ENCODE assay signal across 22 cellular contexts in the genomic region with DNA sequence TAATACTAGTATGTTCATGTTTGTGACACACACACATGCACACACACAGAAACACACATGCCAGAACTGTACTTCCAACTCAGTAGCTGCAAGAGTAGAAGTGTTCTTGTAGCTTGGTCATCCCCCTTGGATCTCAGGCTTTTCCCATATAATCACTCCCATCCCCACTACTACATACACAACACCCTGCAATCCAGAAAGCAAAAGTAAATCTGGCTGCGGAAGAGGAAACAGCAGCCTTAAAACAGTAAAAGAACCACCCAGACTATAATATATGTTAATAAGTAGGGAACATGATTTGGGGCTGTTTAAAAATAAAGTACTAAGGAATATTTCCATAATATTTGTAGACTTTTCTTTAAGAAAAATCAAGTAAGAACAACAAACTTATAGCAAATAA.
"Had no signal": no experiment of that assay in that cellular context is flagged by ENCODE, and none has a peak within 500 bp of the region (broad histone marks: within the 10 kb centered on the region; RNA-seq: fewer than 3 reads in every experiment).

No MANE protein-coding gene starts in this region.

- H3K9me3 ChIP-seq: Peyer's patch, SJSA1 had no signal

- H3K9me3 Mint-ChIP-seq: activated naive CD4-positive, alpha-beta T cell treated with anti-CD3 and anti-CD28 coated beads, Interleukin-2, amount 50 U/mL, for 24 hours; activated T-cell treated with anti-CD3 and anti-CD28 coated beads, Interleukin-2, amount 50 U/mL, for 24 hours; activated T-helper 1 cell treated with anti-CD3 and anti-CD28 coated beads, Interleukin-12 subunit alpha, Interleukin-12 subunit beta, Interleukin-2, Interleukin-4 antibody, amounts not matched to agents 30 ng/mL and 10 ng/mL and 1 ng/mL, durations not matched to agents 14 hours and 24 hours and 36 hours; brain; central memory CD8-positive, alpha-beta T cell; T-helper 1 cell treated with Interleukin-12 subunit alpha and Interleukin-12 subunit beta and Interleukin-4 antibody, amounts not matched to agents 30 μg/mL and 1 μg/mL, for 36 hours had no signal

- H3K27me3 Mint-ChIP-seq: activated CD8-positive, alpha-beta memory T cell treated with anti-CD3 and anti-CD28 coated beads, Interleukin-2, amount 10 ng/mL, durations not matched to agents 7 days and 5 days; activated naive CD4-positive, alpha-beta T cell treated with anti-CD3 and anti-CD28 coated beads, Interleukin-2, amount 50 U/mL, for 24 hours; brain; central memory CD8-positive, alpha-beta T cell had no signal

- H3K27ac Mint-ChIP-seq: activated CD8-positive, alpha-beta memory T cell treated with anti-CD3 and anti-CD28 coated beads, Interleukin-2, amount 10 ng/mL, durations not matched to agents 7 days and 5 days; activated naive CD4-positive, alpha-beta T cell treated with anti-CD3 and anti-CD28 coated beads, Interleukin-2, amount 50 U/mL, for 24 hours; activated T-cell treated with anti-CD3 and anti-CD28 coated beads, Interleukin-2, amount 50 U/mL, for 24 hours; activated T-helper 1 cell treated with anti-CD3 and anti-CD28 coated beads, Interleukin-12 subunit alpha, Interleukin-12 subunit beta, Interleukin-2, Interleukin-4 antibody, amounts not matched to agents 30 ng/mL and 10 ng/mL and 1 ng/mL, durations not matched to agents 14 hours and 24 hours and 36 hours; T-helper 1 cell treated with Interleukin-12 subunit alpha and Interleukin-12 subunit beta and Interleukin-4 antibody, amounts not matched to agents 30 μg/mL and 1 μg/mL, for 36 hours had no signal

- H3K36me3 ChIP-seq: Peyer's patch, SJSA1 had no signal

- H3K27me3 ChIP-seq: Peyer's patch, SJSA1 had no signal

- ATAC-seq: activated CD4-positive, CD25-positive, alpha-beta regulatory T cell treated with anti-CD3 and anti-CD28 coated beads, Interleukin-2, amount 50 U/mL, for 24 hours; activated CD8-positive, alpha-beta memory T cell treated with anti-CD3 and anti-CD28 coated beads, Interleukin-2, amount 10 ng/mL, durations not matched to agents 7 days and 5 days; SK-N-SH treated with all-trans-retinoic acid at 6 μM for 48 hours had no signal

- H3K4me3 ChIP-seq: Peyer's patch, SJSA1 had no signal

- H3K27ac ChIP-seq: Peyer's patch, SJSA1 had no signal

- DNase-seq: activated CD4-positive, alpha-beta T cell treated with anti-CD3 and anti-CD28 coated beads for 4 hours; activated CD8-positive, alpha-beta memory T cell treated with anti-CD3 and anti-CD28 coated beads, Interleukin-2, amount 10 ng/mL, durations not matched to agents 7 days and 5 days; activated effector memory CD4-positive, alpha-beta T cell treated with Interleukin-2 at 50 U/mL for 16 hours; activated naive CD4-positive, alpha-beta T cell; activated T-cell treated with anti-CD3 and anti-CD28 coated beads, Interleukin-2, amount 50 U/mL, for 24 hours; aorta; NCI-H1048; NCI-H146; NCI-H1930; NCI-H2171; NCI-H226; Peyer's patch; SHP77; SW 1271 had no signal

- H3K4me1 ChIP-seq: Peyer's patch had no signal

- H3K4me3 Mint-ChIP-seq: activated CD8-positive, alpha-beta memory T cell treated with anti-CD3 and anti-CD28 coated beads, Interleukin-2, amount 10 ng/mL, durations not matched to agents 7 days and 5 days; activated naive CD4-positive, alpha-beta T cell treated with anti-CD3 and anti-CD28 coated beads, Interleukin-2, amount 50 U/mL, for 24 hours; activated T-cell treated with anti-CD3 and anti-CD28 coated beads, Interleukin-2, amount 50 U/mL, for 24 hours; activated T-helper 1 cell treated with anti-CD3 and anti-CD28 coated beads, Interleukin-12 subunit alpha, Interleukin-12 subunit beta, Interleukin-2, Interleukin-4 antibody, amounts not matched to agents 30 ng/mL and 10 ng/mL and 1 ng/mL, durations not matched to agents 14 hours and 24 hours and 36 hours; brain; central memory CD8-positive, alpha-beta T cell; T-helper 1 cell treated with Interleukin-12 subunit alpha and Interleukin-12 subunit beta and Interleukin-4 antibody, amounts not matched to agents 30 μg/mL and 1 μg/mL, for 36 hours had no signal
